8 cellular contexts compared by ENCODE assay signal in the genomic region with DNA sequence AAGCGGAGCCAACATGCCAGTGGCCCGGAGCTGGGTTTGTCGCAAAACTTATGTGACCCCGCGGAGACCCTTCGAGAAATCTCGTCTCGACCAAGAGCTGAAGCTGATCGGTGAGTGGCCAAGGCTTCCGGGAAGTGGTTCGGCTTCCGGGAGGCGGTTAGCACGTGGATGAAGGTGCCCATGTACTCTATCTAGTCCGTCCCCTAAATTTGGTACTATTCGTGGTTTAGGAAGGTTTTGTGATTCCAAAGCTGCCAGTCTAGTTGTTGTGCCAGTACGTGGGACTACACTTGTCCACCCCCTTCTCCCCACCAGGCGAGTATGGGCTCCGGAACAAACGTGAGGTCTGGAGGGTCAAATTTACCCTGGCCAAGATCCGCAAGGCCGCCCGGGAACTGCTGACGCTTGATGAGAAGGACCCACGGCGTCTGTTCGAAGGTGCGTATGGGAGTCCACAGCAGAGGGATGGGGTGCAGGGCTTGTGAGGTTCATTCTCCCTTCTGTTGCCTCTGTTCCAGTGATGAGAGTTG. TPM values are rescaled to one million over a fixed set of nuclear protein-coding genes. Genes with fewer than 3 reads are reported as not detected.
DNase-seq lines count a peak whose midpoint lies in the region; ATAC-seq and TF ChIP-seq lines count a peak whose summit lies in the region.

No MANE protein-coding gene starts in this region.

- H2BK15ac ChIP-seq in neuronal stem cell (ENCODE audit: low read length), result no peak overlapping the region

- no peak for ATAC-seq in HG02623 (IDR thresholded peaks at IDR 0.05; ENCODE audit: unreplicated experiment)
- ATAC-seq in HG03520 (IDR thresholded peaks at IDR 0.05; ENCODE audit: unreplicated experiment), result no peak

- H3K4me3 Mint-ChIP-seq in CD8-positive, alpha-beta memory T cell, result peak overlapping the region; percentile 93 to 100 (median 99)

- peak overlapping the region; percentile 95 to 100 (median 99) for H3K27ac Mint-ChIP-seq in CD8-positive, alpha-beta memory T cell

- DNase-seq in CD8-positive, alpha-beta memory T cell, result peak in 1 of 5 donors; percentile 16
- DNase-seq in neuronal stem cell (ENCODE audit: low spot score) (no peak), GM13977 (ENCODE audit: low spot score) (no peak), activated gamma-delta T cell treated with Interleukin-2 at 50 U/mL for 16 hours (no peak)

- peaks cover 0 to 57% (median 11%) of the 10 kb centered on the region in 3 donors for H3K36me3 Mint-ChIP-seq in CD8-positive, alpha-beta memory T cell

- H3K9me2 ChIP-seq in OCI-LY1 (ENCODE audit: low read depth, low read length), result no peaks in the 10 kb centered on the region

- H3K36me3 ChIP-seq in CD8-positive, alpha-beta memory T cell (ENCODE audit: insufficient read depth, low read length), result peaks cover 35% of the 10 kb centered on the region
- H3K36me3 ChIP-seq in OCI-LY1 (ENCODE audit: insufficient read depth, low read length) (peaks cover 53% of the 10 kb centered on the region), endocrine pancreas (ENCODE audit: control insufficient read depth, insufficient read depth, low read length) (no peaks in the 10 kb centered on the region), neuronal stem cell (replicated peaks in 1 of 2; ENCODE audit: control insufficient read depth in 2 of 2, insufficient read depth in 2 of 2, low read length in 2 of 2) (peaks cover 42 to 69% of the 10 kb centered on the region in 2 donors)

- peaks cover 58% of the 10 kb centered on the region for H3K4me1 ChIP-seq in CD8-positive, alpha-beta memory T cell (ENCODE audit: insufficient read depth, low read length)
- H3K4me1 ChIP-seq in OCI-LY1 (ENCODE audit: insufficient read depth, low read length, severe bottlenecking) (peaks cover 65% of the 10 kb centered on the region), endocrine pancreas (ENCODE audit: control insufficient read depth, insufficient read depth, low read length) (peaks cover 24% of the 10 kb centered on the region), neuronal stem cell (ENCODE audit: control insufficient read depth in 2 of 2, insufficient read depth in 1 of 2, low read depth in 1 of 2, low read length in 2 of 2) (peaks cover 18 to 19% of the 10 kb centered on the region in 2 donors)

- H3F3A ChIP-seq in OCI-LY1 (ENCODE audit: insufficient read depth, low read length), result peaks cover 6% of the 10 kb centered on the region; the same call in 1 of the 2 replicates

- H3K27me3 ChIP-seq in CD8-positive, alpha-beta memory T cell (ENCODE audit: insufficient read depth, low read length, poor library complexity, severe bottlenecking), result no peaks in the 10 kb centered on the region
- no peaks in the 10 kb centered on the region for H3K27me3 ChIP-seq in OCI-LY1 (ENCODE audit: insufficient read depth, low read length)
- H3K27me3 ChIP-seq in endocrine pancreas (ENCODE audit: control insufficient read depth, insufficient read depth, low read length), result no peaks in the 10 kb centered on the region
- no peaks in the 10 kb centered on the region for H3K27me3 ChIP-seq in neuronal stem cell (ENCODE audit: control insufficient read depth in 3 of 3, insufficient read depth in 3 of 3, low read depth in 1 of 3, low read length in 3 of 3)

- no peak overlapping the region for H3K14ac ChIP-seq in neuronal stem cell (ENCODE audit: low read length)

- POLR2A ChIA-PET in CD8-positive, alpha-beta memory T cell (lab: Charles Lee), result interaction anchor here (0.6 to 3.0 kb wide), 7 partner anchors 11 to 86 kb away, joined by 3 to 68 read pairs (median 6); a partner anchor contains a TSS

- no peaks in the 10 kb centered on the region for H3K9me3 Mint-ChIP-seq in CD8-positive, alpha-beta memory T cell

- no peak overlapping the region for H3K4ac ChIP-seq in neuronal stem cell (ENCODE audit: low read length)

- H3K18ac ChIP-seq in neuronal stem cell (ENCODE audit: low read length), result peak overlapping the region; percentile 33

- H3K27ac ChIP-seq in CD8-positive, alpha-beta memory T cell (ENCODE audit: low read depth, low read length), result peak overlapping the region; percentile 92
- H3K27ac ChIP-seq in OCI-LY1 (ENCODE audit: low read depth, low read length, poor library complexity, severe bottlenecking) (peak overlapping the region; percentile 85), neuronal stem cell (replicated peaks; ENCODE audit: low read length) (no peak overlapping the region)

- no peak overlapping the region for H2BK120ac ChIP-seq in neuronal stem cell (ENCODE audit: low read depth, low read length)

- peaks cover 8% of the 10 kb centered on the region for H3K79me1 ChIP-seq in neuronal stem cell (ENCODE audit: low read depth, low read length)

- peaks cover 48 to 64% (median 50%) of the 10 kb centered on the region in 3 donors for H3K4me1 Mint-ChIP-seq in CD8-positive, alpha-beta memory T cell

- H3K9me3 ChIP-seq in CD8-positive, alpha-beta memory T cell (ENCODE audit: low read length), result no peaks in the 10 kb centered on the region
- H3K9me3 ChIP-seq in OCI-LY1 (ENCODE audit: low read length), result no peaks in the 10 kb centered on the region
- H3K9me3 ChIP-seq in endocrine pancreas (ENCODE audit: control insufficient read depth, low read length), result no peaks in the 10 kb centered on the region
- H3K9me3 ChIP-seq in neuronal stem cell (replicated peaks in 1 of 2; ENCODE audit: control insufficient read depth in 2 of 2, insufficient read depth in 1 of 2, low read depth in 1 of 2, low read length in 2 of 2), result no peaks in the 10 kb centered on the region

- no peaks in the 10 kb centered on the region; the same call in 1 of the 2 replicates for H4K20me1 ChIP-seq in OCI-LY1 (ENCODE audit: insufficient read depth, low read length)

- no CpG with 5 or more reads among the region's 28 CpGs for WGBS in neuronal stem cell (ENCODE audit: extremely low coverage in 2 of 2, insufficient read length in 2 of 2, insufficient replicate concordance in 1 of 2), 2 donors

- no peak overlapping the region for H2BK5ac ChIP-seq in neuronal stem cell (ENCODE audit: low read length)

- H2AK5ac ChIP-seq in neuronal stem cell (ENCODE audit: low read depth, low read length), result no peak overlapping the region

- peaks cover 43% of the 10 kb centered on the region for H3K79me2 ChIP-seq in OCI-LY1 (ENCODE audit: insufficient read depth, low read length)

- CTCF ChIA-PET in CD8-positive, alpha-beta memory T cell (lab: Charles Lee), result interaction anchor here (1.2 to 1.8 kb wide), 3 partner anchors 10 to 12 kb away, joined by 3 to 9 read pairs (median 4); a partner anchor contains a TSS

- H3K27me3 Mint-ChIP-seq in CD8-positive, alpha-beta memory T cell, result peaks cover 0 to 4% of the 10 kb centered on the region in 2 donors

- H2AFZ ChIP-seq in OCI-LY1 (ENCODE audit: low read length) (no peak overlapping the region), neuronal stem cell (ENCODE audit: low read length) (peak overlapping the region; percentile 87)

- in situ Hi-C loops in GM13977 (cut with MboI; ENCODE audit: low pct_unique_long_range_greater_than_20kb, low sequenced_read_pairs, unreplicated experiment), result no loop called here

- peak overlapping the region; percentile 90 for H3K4me3 ChIP-seq in CD8-positive, alpha-beta memory T cell (ENCODE audit: low read length)
- H3K4me3 ChIP-seq in OCI-LY1 (ENCODE audit: low read depth, low read length, poor library complexity, severe bottlenecking) (peak overlapping the region; percentile 97), endocrine pancreas (ENCODE audit: control insufficient read depth, insufficient read depth, low read length) (peak overlapping the region; percentile 80), neuronal stem cell (ENCODE audit: low read length in 2 of 2) (peak overlapping the region; percentile 72 to 94)

- no peak overlapping the region for H2BK12ac ChIP-seq in neuronal stem cell (ENCODE audit: low read length)

- H3K23ac ChIP-seq in neuronal stem cell (ENCODE audit: low read depth, low read length, poor library complexity), result peak overlapping the region; percentile 76

- TF ChIP-seq CTCF in OCI-LY1 (IDR thresholded peaks at IDR 0.05; ENCODE audit: low read length) (no peak), GM13977 (IDR thresholded peaks at IDR 0.05; ENCODE audit: extremely low read depth, insufficient read depth, missing control alignments) (no peak)

- H4K8ac ChIP-seq in neuronal stem cell (ENCODE audit: low read depth, low read length), result no peak overlapping the region

- H3K4me2 ChIP-seq in OCI-LY1 (ENCODE audit: low read length) (peak overlapping the region; percentile 79), neuronal stem cell (ENCODE audit: insufficient read depth, low read length, poor library complexity, severe bottlenecking) (peak overlapping the region; percentile 72)

- H3K9ac ChIP-seq in OCI-LY1 (ENCODE audit: low read length) (peak overlapping the region; percentile 83), endocrine pancreas (ENCODE audit: control insufficient read depth, insufficient read depth, low read length) (peak overlapping the region; percentile 85), neuronal stem cell (ENCODE audit: low read depth, low read length, poor library complexity) (peak overlapping the region; percentile 89)

- no peak overlapping the region for H4K91ac ChIP-seq in neuronal stem cell (ENCODE audit: low read depth, low read length, poor library complexity)

RNA-seq across cellular contexts. Expression of a gene that starts 0.6 kb away (rescaled TPM):
- 1,000 to 10,000 TPM; 1,621 to 1,723 TPM for total RNA-seq in CD8-positive, alpha-beta memory T cell
- polyA plus RNA-seq in CD8-positive, alpha-beta memory T cell, result 824 TPM
- 2,591 TPM for polyA plus RNA-seq in neuronal stem cell (2013, experiment 1 of 2)
- polyA plus RNA-seq in neuronal stem cell (2013, experiment 2 of 2), result 2,507 TPM

RNA-seq across cellular contexts. Expression of a gene that starts 10.1 kb away (rescaled TPM):
- 10 to 100 TPM; 22.4 to 24.6 TPM for total RNA-seq in CD8-positive, alpha-beta memory T cell
- polyA plus RNA-seq in CD8-positive, alpha-beta memory T cell, result 38.2 TPM
- polyA plus RNA-seq in neuronal stem cell (2013, experiment 1 of 2), result 39.4 TPM
- 39.2 TPM for polyA plus RNA-seq in neuronal stem cell (2013, experiment 2 of 2)

RNA-seq across cellular contexts. Expression of a gene that starts 11.9 kb away (rescaled TPM):
- 100 to 1,000 TPM in 1 of 2 experiments, 10 to 100 TPM in 1; 98.7 to 114 TPM for total RNA-seq in CD8-positive, alpha-beta memory T cell
- 21.9 TPM for polyA plus RNA-seq in CD8-positive, alpha-beta memory T cell
- polyA plus RNA-seq in neuronal stem cell (2013, experiment 1 of 2), result 76.6 TPM
- polyA plus RNA-seq in neuronal stem cell (2013, experiment 2 of 2), result 77.6 TPM

RNA-seq across cellular contexts. Expression of a gene that starts 21.6 kb away (rescaled TPM):
- 1 to 10 TPM in 1 of 2 experiments, under 1 TPM in 1; 0.48 to 1.2 TPM for total RNA-seq in CD8-positive, alpha-beta memory T cell
- 0.49 TPM for polyA plus RNA-seq in CD8-positive, alpha-beta memory T cell
- not detected for polyA plus RNA-seq in neuronal stem cell (2013, experiment 1 of 2)
- not detected for polyA plus RNA-seq in neuronal stem cell (2013, experiment 2 of 2)

RNA-seq across cellular contexts. Expression of a gene that starts 28.3 kb away (rescaled TPM):
- total RNA-seq in CD8-positive, alpha-beta memory T cell, result under 1 TPM in 1 of 2 experiments, not detected in 1; 0.18 TPM
- 0.38 TPM for polyA plus RNA-seq in CD8-positive, alpha-beta memory T cell
- polyA plus RNA-seq in neuronal stem cell (2013, experiment 1 of 2), result 0.25 TPM
- polyA plus RNA-seq in neuronal stem cell (2013, experiment 2 of 2), result 0.36 TPM
